Comparison of ENCODE assay signal across 14 cellular contexts in genomic region chr14:20848316-20848954, GRCh38. TPM values are rescaled to one million over a fixed set of nuclear protein-coding genes. Genes with fewer than 3 reads are reported as not detected.
A peak's percentile ranks its signal among the peaks of the same experiment; 100 is the strongest.
DNase-seq lines count a peak whose midpoint lies in the region; ATAC-seq and TF ChIP-seq lines count a peak whose summit lies in the region.
"Had no signal": no experiment of that assay in that cellular context is flagged by ENCODE, and none has a peak within 500 bp of the region (broad histone marks: within the 10 kb centered on the region; RNA-seq: fewer than 3 reads in every experiment).

No MANE protein-coding gene starts in this region.

- H3K4me2 ChIP-seq in OCI-LY7 (ENCODE audit: low read length): no peak overlapping the region

- TF ChIP-seq POLR2A in body of pancreas (IDR thresholded peaks at IDR 0.05): no peak

- no peaks in the 10 kb centered on the region for H3K36me3 ChIP-seq in body of pancreas (replicated peaks in 1 of 2; ENCODE audit: insufficient read depth in 1 of 2, low read depth in 2 of 2)
- no peaks in the 10 kb centered on the region for H3K36me3 ChIP-seq in lower lobe of right lung
- no peaks in the 10 kb centered on the region for H3K36me3 ChIP-seq in OCI-LY7 (ENCODE audit: insufficient read depth, low read length)
- H3K36me3 ChIP-seq: tibial artery had no signal

- H3K4me1 Mint-ChIP-seq in stimulated activated naive CD8-positive, alpha-beta T cell treated with anti-CD3 and anti-CD28 coated beads, Interleukin-15, amount 100 ng/mL, for 72 hours: no peaks in the 10 kb centered on the region

- no peak for TF ChIP-seq CTCF in body of pancreas (IDR thresholded peaks at IDR 0.05)
- TF ChIP-seq CTCF in lower lobe of right lung (IDR thresholded peaks at IDR 0.05): no peak
- no peak for TF ChIP-seq CTCF in OCI-LY7 (conservative IDR thresholded peaks at IDR 0.05; ENCODE audit: low read length)

- H3K27ac Mint-ChIP-seq in stimulated activated naive CD8-positive, alpha-beta T cell treated with anti-CD3 and anti-CD28 coated beads, Interleukin-15, amount 100 ng/mL, for 72 hours: peak overlapping the region in 1 of 2 donors; percentile 15

- H3K79me2 ChIP-seq in OCI-LY7 (ENCODE audit: insufficient read depth, low read depth, low read length): no peaks in the 10 kb centered on the region

- ATAC-seq in body of pancreas: peak; percentile 12
- peak; percentile 79 to 92 for ATAC-seq in lower lobe of right lung
- ATAC-seq in stimulated activated naive CD8-positive, alpha-beta T cell treated with anti-CD3 and anti-CD28 coated beads, Interleukin-15, amount 100 ng/mL, for 72 hours: no peak
- no peak for ATAC-seq in HG02678 (IDR thresholded peaks at IDR 0.05; ENCODE audit: unreplicated experiment)

- no peaks in the 10 kb centered on the region for H4K20me1 ChIP-seq in OCI-LY7 (ENCODE audit: insufficient read depth, low read length)

- CTCF ChIA-PET in OCI-LY7 (lab: Charles Lee; ENCODE audit: unreplicated experiment): no interaction called here

- DNase-seq in 8988T (peak; percentile 18), LHCN-M2 (ENCODE audit: low read depth) (peak; percentile 14), body of pancreas (peak in 2 of 4 donors; percentile 19 to 37), lower lobe of right lung (no peak), OCI-LY7 (ENCODE audit: low spot score) (no peak), GF-D8 (lab: John Stamatoyannopoulos, UW) (no peak)
- DNase-seq in stimulated activated naive CD8-positive, alpha-beta T cell treated with anti-CD3 and anti-CD28 coated beads, Interleukin-15, amount 100 ng/mL, for 72 hours: no peak
- DNase-seq: activated CD4-positive, alpha-beta T cell treated with anti-CD3 and anti-CD28 coated beads, Interleukin-2, amount 50 U/mL, for 48 hours; aorta; stimulated activated CD4-positive, alpha-beta T cell treated with anti-CD3 and anti-CD28 coated beads, Interleukin-2, amount 100 ng/mL, for 48 hours; tibial artery had no signal

- H3K4me1 ChIP-seq in body of pancreas (peaks cover 14% of the 10 kb centered on the region), lower lobe of right lung (peaks cover 14% of the 10 kb centered on the region), OCI-LY7 (ENCODE audit: insufficient read depth, low read length, poor library complexity, severe bottlenecking) (no peaks in the 10 kb centered on the region)
- H3K4me1 ChIP-seq: tibial artery had no signal

- H3K4me3 Mint-ChIP-seq in stimulated activated naive CD8-positive, alpha-beta T cell treated with anti-CD3 and anti-CD28 coated beads, Interleukin-15, amount 100 ng/mL, for 72 hours: no peak overlapping the region

- no peaks in the 10 kb centered on the region for H3K9me3 ChIP-seq in body of pancreas
- no peaks in the 10 kb centered on the region for H3K9me3 ChIP-seq in lower lobe of right lung
- H3K9me3 ChIP-seq in OCI-LY7 (ENCODE audit: low read length): no peaks in the 10 kb centered on the region
- H3K9me3 ChIP-seq: tibial artery had no signal

- H3K4me3 ChIP-seq in body of pancreas (no peak overlapping the region), lower lobe of right lung (no peak overlapping the region), OCI-LY7 (ENCODE audit: low read depth, low read length, poor library complexity, severe bottlenecking) (no peak overlapping the region)
- H3K4me3 ChIP-seq: tibial artery had no signal

- H3K27me3 ChIP-seq in body of pancreas: no peaks in the 10 kb centered on the region
- H3K27me3 ChIP-seq in lower lobe of right lung (ENCODE audit: low read depth): peaks cover 3% of the 10 kb centered on the region

- BruUV-seq in OCI-LY7 (replicated peaks; lab: Mats Ljungman, UMichigan): no TSS peak

- peak overlapping the region; percentile 5 to 60 (median 30) for H3K27ac ChIP-seq in body of pancreas
- peak overlapping the region; percentile 32 for H3K27ac ChIP-seq in lower lobe of right lung
- no peak overlapping the region for H3K27ac ChIP-seq in OCI-LY7 (ENCODE audit: low read depth, low read length, poor library complexity, severe bottlenecking)
- H3K27ac ChIP-seq: tibial artery had no signal

- WGBS in body of pancreas, 2 donors: 72 to 79% methylated on average over 9 of the region's 9 CpGs

- H3K9me2 ChIP-seq in OCI-LY7 (ENCODE audit: insufficient read depth, low read length): no peaks in the 10 kb centered on the region

- no peaks in the 10 kb centered on the region for H3K9me3 Mint-ChIP-seq in stimulated activated naive CD8-positive, alpha-beta T cell treated with anti-CD3 and anti-CD28 coated beads, Interleukin-15, amount 100 ng/mL, for 72 hours

- intact Hi-C loops in body of pancreas (cut with DNase I): no loop called here
- intact Hi-C loops in lower lobe of right lung (cut with DNase I): no loop called here
- intact Hi-C loops in OCI-LY7 (cut with micrococcal nuclease; ENCODE audit: unreplicated experiment): no loop called here

- POLR2A ChIA-PET in OCI-LY7 (lab: Charles Lee): interaction anchor here (0.6 kb wide), 1 partner anchor 39 kb away, joined by 3 read pairs; no protein-coding TSS in a partner anchor

- no peak overlapping the region for H2AFZ ChIP-seq in OCI-LY7 (ENCODE audit: low read length)

- no peaks in the 10 kb centered on the region for H3K27me3 Mint-ChIP-seq in stimulated activated naive CD8-positive, alpha-beta T cell treated with anti-CD3 and anti-CD28 coated beads, Interleukin-15, amount 100 ng/mL, for 72 hours

RNA-seq across cellular contexts. Expression of gene RNASE3, which starts 42.8 kb away (rescaled TPM):
- not detected in 2 replicates for total RNA-seq in LHCN-M2 (2014; rRNA removed)
- polyA plus RNA-seq in LHCN-M2 (2012): not detected
- total RNA-seq in body of pancreas: not detected
- not detected for total RNA-seq in lower lobe of right lung
- not detected in 2 replicates for total RNA-seq in OCI-LY7 (2014; rRNA removed; shearing (Covaris generic))
- not detected in 2 replicates for total RNA-seq in OCI-LY7 (2022)
- total RNA-seq: glomerular endothelial cell, myocyte had no signal
- polyA plus RNA-seq: aorta had no signal

RNA-seq across cellular contexts. Expression of gene RNASE1, which starts 45.8 kb away (rescaled TPM):
- total RNA-seq in LHCN-M2 (2014; rRNA removed): not detected in 2 replicates
- not detected for polyA plus RNA-seq in LHCN-M2 (2012)
- 100 to 1,000 TPM; 316 to 772 TPM for total RNA-seq in body of pancreas
- 694 TPM for total RNA-seq in lower lobe of right lung
- total RNA-seq in OCI-LY7 (2014; rRNA removed; shearing (Covaris generic)): not detected in 2 replicates
- not detected in 2 replicates for total RNA-seq in OCI-LY7 (2022)
- total RNA-seq: myocyte had no signal

Comparison
In these comparisons a context has a peak if more than half of its experiments do, and no peak if none do; other contexts are left out.
1. DNase-seq: peak in 8988T (single experiment) and LHCN-M2 (single experiment); none in lower lobe of right lung (single experiment), OCI-LY7 (single experiment), stimulated activated naive CD8-positive, alpha-beta T cell treated with anti-CD3 and anti-CD28 coated beads, Interleukin-15, amount 100 ng/mL, for 72 hours (0 of 2) and GF-D8 (single experiment).
2. ATAC-seq: peak in body of pancreas (single experiment) and lower lobe of right lung (2 of 2); none in stimulated activated naive CD8-positive, alpha-beta T cell treated with anti-CD3 and anti-CD28 coated beads, Interleukin-15, amount 100 ng/mL, for 72 hours (single experiment) and HG02678 (single experiment).
3. RNA of gene RNASE1, which starts 45.8 kb away (total RNA-seq): 316 to 772 TPM in body of pancreas and 694 TPM in lower lobe of right lung (single experiment); not detected in LHCN-M2 and not detected in OCI-LY7; every median in the first group is over 100 times any median in the second.